7 cellular contexts compared by ENCODE assay signal in the genomic region with DNA sequence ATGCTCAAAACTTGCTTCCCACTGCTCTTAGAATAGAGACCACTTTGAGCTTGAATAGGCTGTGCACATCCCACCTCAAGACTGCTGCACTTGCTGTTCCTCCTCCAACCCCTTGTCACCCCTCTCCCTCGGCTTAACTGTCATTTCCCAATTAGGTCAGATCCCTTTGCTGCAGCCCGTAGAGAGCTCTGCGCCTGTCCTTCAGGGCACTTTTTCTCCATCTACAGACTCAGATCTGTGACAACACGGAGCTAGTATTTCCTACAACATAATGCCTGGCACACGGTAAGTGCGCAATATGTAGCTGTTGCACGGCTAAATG. TPM values are rescaled to one million over a fixed set of nuclear protein-coding genes. Genes with fewer than 3 reads are reported as not detected.
DNase-seq lines count a peak whose midpoint lies in the region; ATAC-seq and TF ChIP-seq lines count a peak whose summit lies in the region.

No MANE protein-coding gene starts in this region.

- ATAC-seq in GM18907 (IDR thresholded peaks at IDR 0.05; ENCODE audit: unreplicated experiment) (peak; percentile 27), HG02623 (IDR thresholded peaks at IDR 0.05; ENCODE audit: unreplicated experiment) (peak; percentile 16), foreskin keratinocyte (peak; percentile 10), sciatic nerve (peak; percentile 54)

- no peaks in the 10 kb centered on the region; the same call in 1 of the 2 replicates for H3K36me3 ChIP-seq in SJSA1

- H3K27me3 ChIP-seq in SJSA1 (replicated peaks) (no peaks in the 10 kb centered on the region), foreskin keratinocyte (no peaks in the 10 kb centered on the region)

- no peak overlapping the region for H3K27ac ChIP-seq in SJSA1
- no peak overlapping the region for H3K27ac ChIP-seq in foreskin keratinocyte

- intact Hi-C loops in sciatic nerve (cut with DNase I) = no loop called here

- H3K4me1 ChIP-seq in SJSA1 (replicated peaks) = peaks cover 7% of the 10 kb centered on the region
- no peaks in the 10 kb centered on the region for H3K4me1 ChIP-seq in foreskin keratinocyte

- TF ChIP-seq CTCF in foreskin keratinocyte (conservative IDR thresholded peaks at IDR 0.05) = no peak

- H3K9me3 ChIP-seq in SJSA1 (replicated peaks) = 0 out of 2 replicates have a peak, but pooled peaks cover 2% of the 10 kb centered on the region

- no peak for DNase-seq in SJSA1 (ENCODE audit: low read depth in 1 of 2, low spot score in 2 of 2)
- DNase-seq in foreskin keratinocyte = peak in 1 of 2 donors; percentile 18
- DNase-seq in sciatic nerve (ENCODE audit: low spot score) = no peak
- DNase-seq in NCI-H2029 (lab: John Stamatoyannopoulos, UW) = no peak
- no peak for DNase-seq in hepatic stellate cell (ENCODE audit: low spot score)

- peak overlapping the region; percentile 93 for H3K4me3 ChIP-seq in SJSA1

RNA-seq across cellular contexts. Expression of a gene that starts 0.5 kb away (rescaled TPM):
- total RNA-seq in SJSA1 (2014; rRNA removed; shearing (Covaris generic)) = 30.7 and 36.1 TPM in 2 replicates
- total RNA-seq in foreskin keratinocyte (5.6 and 6.3 TPM in 2 replicates), sciatic nerve (32.0 TPM)
- 6.2 and 6.4 TPM in 2 replicates for polyA plus RNA-seq in foreskin keratinocyte

RNA-seq across cellular contexts. Expression of a gene that starts 31.3 kb away (rescaled TPM):
- total RNA-seq in SJSA1 (2014; rRNA removed; shearing (Covaris generic)) = 45.4 and 55.5 TPM in 2 replicates
- total RNA-seq in foreskin keratinocyte (11.7 and 11.9 TPM in 2 replicates), sciatic nerve (1.6 TPM)
- polyA plus RNA-seq in foreskin keratinocyte = 3.5 and 4.3 TPM in 2 replicates
